ENCODE assay signal across 21 cellular contexts in genomic region chr3:70561796-70562195, GRCh38.
"Had no signal": no experiment of that assay in that cellular context is flagged by ENCODE, and none has a peak within 500 bp of the region (broad histone marks: within the 10 kb centered on the region; RNA-seq: fewer than 3 reads in every experiment).

No MANE protein-coding gene starts in this region.

- DNase-seq: IMR-90, Karpas-422, KG1, MG63, NCI-H1092 treated with DMSO at 0.1 percent for 48 hours, NCI-H1436, NCI-H187, NCI-H2029, NCI-H2081 treated with DMSO at 0.1 percent for 48 hours, NCI-H2171, NCI-H226, NCI-H446, NCI-H510A, NCI-H524 treated with DMSO at 0.1 percent for 48 hours, NCI-H69, NCI-H774, Right ventricle myocardium superior, RPMI8226, SIG-M5 had no signal

- H3K4me3 ChIP-seq: MG63, SJSA1, SK-N-MC had no signal

- H3K9me3 ChIP-seq: MG63, SJSA1 had no signal

- H3K27me3 ChIP-seq: MG63, SJSA1 had no signal

- H3K4me1 ChIP-seq: SJSA1 had no signal

- H3K36me3 ChIP-seq: MG63, SJSA1 had no signal

- H3K27ac ChIP-seq: SJSA1, SK-N-MC had no signal
